Comparison of ENCODE assay signal across 20 cellular contexts in genomic region chr16:21685034-21685455, GRCh38. TPM values are rescaled to one million over a fixed set of nuclear protein-coding genes. Genes with fewer than 3 reads are reported as not detected.
DNase-seq lines count a peak whose midpoint lies in the region; ATAC-seq, FAIRE-seq and TF ChIP-seq lines count a peak whose summit lies in the region.
"Had no signal": no experiment of that assay in that cellular context is flagged by ENCODE, and none has a peak within 500 bp of the region (broad histone marks: within the 10 kb centered on the region; RNA-seq: fewer than 3 reads in every experiment).

No MANE protein-coding gene starts in this region.

- no peaks in the 10 kb centered on the region for H4K20me1 ChIP-seq in GM12878 (ENCODE audit: control insufficient read depth, insufficient read depth)

- H3K4me3 Mint-ChIP-seq in activated CD4-positive, alpha-beta T cell treated with anti-CD3 and anti-CD28 coated beads, Interleukin-2, amount 10 ng/mL, durations not matched to agents 7 days and 5 days = no peak overlapping the region
- no peak overlapping the region for H3K4me3 Mint-ChIP-seq in activated CD4-positive, alpha-beta memory T cell treated with anti-CD3 and anti-CD28 coated beads, Interleukin-2, amount 10 ng/mL, durations not matched to agents 7 days and 5 days
- H3K4me3 Mint-ChIP-seq: activated naive CD4-positive, alpha-beta T cell treated with anti-CD3 and anti-CD28 coated beads for 36 hours; nephron had no signal

- H3K27ac Mint-ChIP-seq in activated CD4-positive, alpha-beta T cell treated with anti-CD3 and anti-CD28 coated beads, Interleukin-2, amount 10 ng/mL, durations not matched to agents 7 days and 5 days = no peak overlapping the region
- H3K27ac Mint-ChIP-seq in activated CD4-positive, alpha-beta memory T cell treated with anti-CD3 and anti-CD28 coated beads, Interleukin-2, amount 10 ng/mL, durations not matched to agents 7 days and 5 days = no peak overlapping the region
- H3K27ac Mint-ChIP-seq: activated naive CD4-positive, alpha-beta T cell treated with anti-CD3 and anti-CD28 coated beads for 36 hours; nephron had no signal

- H3K4me3 ChIP-seq in GM12878 = no peak overlapping the region
- no peak overlapping the region for H3K4me3 ChIP-seq in liver (ENCODE audit: low read depth in 1 of 3, low read length in 3 of 3)
- H3K4me3 ChIP-seq in tibial artery = no peak overlapping the region
- H3K4me3 ChIP-seq: psoas muscle, smooth muscle cell had no signal

- H3K36me3 Mint-ChIP-seq in activated CD4-positive, alpha-beta T cell treated with anti-CD3 and anti-CD28 coated beads, Interleukin-2, amount 10 ng/mL, durations not matched to agents 7 days and 5 days (ENCODE audit: low read depth) = no peaks in the 10 kb centered on the region
- H3K36me3 Mint-ChIP-seq in activated CD4-positive, alpha-beta memory T cell treated with anti-CD3 and anti-CD28 coated beads, Interleukin-2, amount 10 ng/mL, durations not matched to agents 7 days and 5 days (ENCODE audit: low read depth) = no peaks in the 10 kb centered on the region

- peaks cover 6% of the 10 kb centered on the region for H3K27me3 Mint-ChIP-seq in activated CD4-positive, alpha-beta T cell treated with anti-CD3 and anti-CD28 coated beads, Interleukin-2, amount 10 ng/mL, durations not matched to agents 7 days and 5 days
- peaks cover 8% of the 10 kb centered on the region for H3K27me3 Mint-ChIP-seq in activated CD4-positive, alpha-beta memory T cell treated with anti-CD3 and anti-CD28 coated beads, Interleukin-2, amount 10 ng/mL, durations not matched to agents 7 days and 5 days

- SMC1A ChIA-PET in GM12878 (lab: Charles Lee; ENCODE audit: uncharacterized antibody, unreplicated experiment) = no interaction called here

- no peaks in the 10 kb centered on the region for H3K4me1 Mint-ChIP-seq in activated CD4-positive, alpha-beta T cell treated with anti-CD3 and anti-CD28 coated beads, Interleukin-2, amount 10 ng/mL, durations not matched to agents 7 days and 5 days
- H3K4me1 Mint-ChIP-seq in activated CD4-positive, alpha-beta memory T cell treated with anti-CD3 and anti-CD28 coated beads, Interleukin-2, amount 10 ng/mL, durations not matched to agents 7 days and 5 days = no peaks in the 10 kb centered on the region
- H3K4me1 Mint-ChIP-seq: nephron had no signal

- no peak for TF ChIP-seq CTCF in GM12878 (IDR thresholded peaks at IDR 0.05 in 2 of 3, conservative IDR thresholded peaks at IDR 0.05 in 1 of 3; ENCODE audit: control insufficient read depth in 2 of 3, extremely low read depth in 1 of 3, insufficient read depth in 1 of 3, low read depth in 3 of 3, low read length in 3 of 3)
- TF ChIP-seq CTCF in liver (IDR thresholded peaks at IDR 0.05; ENCODE audit: low read depth, low read length, missing input control) = no peak
- no peak for TF ChIP-seq CTCF in tibial artery (IDR thresholded peaks at IDR 0.05)

- H3K9ac ChIP-seq in GM12878 (ENCODE audit: control insufficient read depth, insufficient read depth, low read length) (no peak overlapping the region), liver (ENCODE audit: low read depth in 1 of 2, low read length in 2 of 2) (no peak overlapping the region)

- no peak for TF ChIP-seq POLR2A in GM12878 (IDR thresholded peaks at IDR 0.05; ENCODE audit: low read depth, low read length)

- TF ChIP-seq RAD21 in GM12878 (IDR thresholded peaks at IDR 0.05; ENCODE audit: insufficient read depth, low read depth, low read length) (no peak), liver (IDR thresholded peaks at IDR 0.05) (no peak)

- H3K9me3 ChIP-seq in GM12878 (replicated peaks; ENCODE audit: control insufficient read depth, insufficient read depth, low read length) = no peaks in the 10 kb centered on the region; the same call in 2 of the 3 replicates
- no peaks in the 10 kb centered on the region for H3K9me3 ChIP-seq in liver (ENCODE audit: control insufficient read depth in 4 of 4, low read length in 3 of 4)
- no peaks in the 10 kb centered on the region for H3K9me3 ChIP-seq in tibial artery
- H3K9me3 ChIP-seq: psoas muscle had no signal

- intact Hi-C loops in GM12878 (cut with micrococcal nuclease; ENCODE audit: unreplicated experiment) (no loop called here), tibial artery (cut with DNase I; ENCODE audit: low total_unique reads) (no loop called here)

- no peaks in the 10 kb centered on the region for H3K79me2 ChIP-seq in GM12878 (ENCODE audit: control insufficient read depth, insufficient read depth, low read length)

- CTCF ChIA-PET in GM12878 (lab: Yijun Ruan, JAX) = interaction anchor here (1.6 to 2.4 kb wide), 2 partner anchors 9 to 13 kb away, joined by 5 to 16 read pairs; no protein-coding TSS in a partner anchor
- CTCF ChIA-PET in activated CD4-positive, alpha-beta T cell treated with anti-CD3 and anti-CD28 coated beads, Interleukin-2, amount 10 ng/mL, durations not matched to agents 7 days and 5 days (lab: Charles Lee) = no interaction called here
- CTCF ChIA-PET in activated CD4-positive, alpha-beta memory T cell treated with anti-CD3 and anti-CD28 coated beads, Interleukin-2, amount 10 ng/mL, durations not matched to agents 7 days and 5 days (lab: Charles Lee) = interaction anchor here (0.6 to 1.0 kb wide), 3 partner anchors 8 to 399 kb away, joined by 3 to 4 read pairs (median 3); no protein-coding TSS in a partner anchor

- H3K36me3 ChIP-seq in GM12878 (ENCODE audit: control insufficient read depth in 2 of 2, insufficient read depth in 2 of 2, low read length in 1 of 2) = no peaks in the 10 kb centered on the region
- no peaks in the 10 kb centered on the region for H3K36me3 ChIP-seq in liver (ENCODE audit: control insufficient read depth in 4 of 4, insufficient read depth in 3 of 4, low read depth in 1 of 4, low read length in 3 of 4)
- H3K36me3 ChIP-seq in tibial artery = no peaks in the 10 kb centered on the region

- H3K27ac ChIP-seq in GM12878 (ENCODE audit: control insufficient read depth, insufficient read depth) (no peak overlapping the region), liver (ENCODE audit: low read depth in 1 of 2, low read length in 2 of 2) (no peak overlapping the region), tibial artery (no peak overlapping the region)
- H3K27ac ChIP-seq: psoas muscle had no signal

- no peak overlapping the region for H2AFZ ChIP-seq in GM12878 (ENCODE audit: control insufficient read depth, low read depth, low read length)

- no peak for ATAC-seq in GM12878
- ATAC-seq: activated CD4-positive, CD25-positive, alpha-beta regulatory T cell treated with anti-CD3 and anti-CD28 coated beads, Interleukin-2, amount 50 U/mL, for 24 hours; psoas muscle; stimulated activated naive CD8-positive, alpha-beta T cell treated with anti-CD3 and anti-CD28 coated beads, Interleukin-15, Interleukin-2, amounts not matched to agents 100 U/mL and 50 U/mL, for 24 hours had no signal

- H3K4me2 ChIP-seq in GM12878 (ENCODE audit: control insufficient read depth, insufficient read depth) = no peak overlapping the region
- H3K4me2 ChIP-seq: smooth muscle cell had no signal

- in situ Hi-C loops in Caki2 (cut with HindIII; ENCODE audit: low pct_unique_long_range_greater_than_20kb, low sequenced_read_pairs) (no loop called here), GM12878 (cut with MboI) (no loop called here)

- H3K27me3 ChIP-seq in GM12878 (replicated peaks in 1 of 2; ENCODE audit: control insufficient read depth in 2 of 2, insufficient read depth in 2 of 2, low read length in 1 of 2) = no peaks in the 10 kb centered on the region
- no peaks in the 10 kb centered on the region for H3K27me3 ChIP-seq in liver (ENCODE audit: control insufficient read depth in 4 of 4, insufficient read depth in 4 of 4, low read length in 3 of 4)
- peaks cover 0 to 2% of the 10 kb centered on the region in 2 donors for H3K27me3 ChIP-seq in tibial artery

- RAD21 ChIA-PET in GM12878 (lab: Charles Lee; ENCODE audit: unreplicated experiment) = interaction anchor here (2.2 kb wide), 1 partner anchor 28 kb away, joined by 7 read pairs; no protein-coding TSS in a partner anchor

- no peak for FAIRE-seq in HTR-8/SVneo (lab: Jason Lieb, UNC)
- no peak for FAIRE-seq in GM12878 (lab: Jason Lieb, UNC)

- DNase-seq in Caki2 (ENCODE audit: low read depth) = peak; percentile 4
- peak; percentile 25 for DNase-seq in HTR-8/SVneo (ENCODE audit: insufficient read length, low spot score)
- no peak for DNase-seq in GM12878 (ENCODE audit: low read depth, low spot score)
- no peak for DNase-seq in tibial artery
- DNase-seq in SKM-1 (lab: John Stamatoyannopoulos, UW; ENCODE audit: unreplicated experiment) = no peak
- no peak for DNase-seq in activated CD4-positive, alpha-beta T cell treated with anti-CD3 and anti-CD28 coated beads, Interleukin-2, amount 10 ng/mL, durations not matched to agents 7 days and 5 days
- no peak for DNase-seq in activated CD4-positive, alpha-beta memory T cell treated with anti-CD3 and anti-CD28 coated beads, Interleukin-2, amount 10 ng/mL, durations not matched to agents 7 days and 5 days
- DNase-seq: activated naive CD4-positive, alpha-beta T cell treated with anti-CD3 and anti-CD28 coated beads for 36 hours; activated T-cell treated with anti-CD3 and anti-CD28 coated beads, Interleukin-2, amount 50 U/mL, for 48 hours; cortex of kidney; GDM1; NCI-H524 treated with DMSO at 0.1 percent for 48 hours; psoas muscle; stimulated activated CD4-positive, alpha-beta T cell treated with anti-CD3 and anti-CD28 coated beads, Interleukin-4, amount 100 ng/mL, for 4 hours; stimulated activated naive CD8-positive, alpha-beta T cell treated with anti-CD3 and anti-CD28 coated beads, Interleukin-15, Interleukin-2, amounts not matched to agents 100 U/mL and 50 U/mL, for 24 hours had no signal

- 59% methylated on average over 14 of the region's 14 CpGs for WGBS in GM12878 (ENCODE audit: insufficient coverage, insufficient replicate concordance, low lambda C conversion rate, missing lambda C conversion rate)
- 57% methylated on average over 14 of the region's 14 CpGs for WGBS in liver

- no TSS peak for BruUV-seq in GM12878 (replicated peaks; lab: Mats Ljungman, UMichigan)

- no peaks in the 10 kb centered on the region for H3K9me3 Mint-ChIP-seq in activated CD4-positive, alpha-beta T cell treated with anti-CD3 and anti-CD28 coated beads, Interleukin-2, amount 10 ng/mL, durations not matched to agents 7 days and 5 days
- no peaks in the 10 kb centered on the region for H3K9me3 Mint-ChIP-seq in activated CD4-positive, alpha-beta memory T cell treated with anti-CD3 and anti-CD28 coated beads, Interleukin-2, amount 10 ng/mL, durations not matched to agents 7 days and 5 days
- H3K9me3 Mint-ChIP-seq: nephron had no signal

- TF ChIP-seq EP300 in GM12878 (IDR thresholded peaks at IDR 0.05; ENCODE audit: borderline replicate concordance in 1 of 2, control insufficient read depth in 1 of 2, low read depth in 2 of 2, low read length in 2 of 2) = no peak

- POLR2A ChIA-PET in GM12878 (lab: Charles Lee) = interaction anchor here (1.4 kb wide), 1 partner anchor 15 kb away, joined by 3 read pairs; no protein-coding TSS in a partner anchor
- POLR2A ChIA-PET in activated CD4-positive, alpha-beta T cell treated with anti-CD3 and anti-CD28 coated beads, Interleukin-2, amount 10 ng/mL, durations not matched to agents 7 days and 5 days (lab: Charles Lee) = no interaction called here
- POLR2A ChIA-PET in activated CD4-positive, alpha-beta memory T cell treated with anti-CD3 and anti-CD28 coated beads, Interleukin-2, amount 10 ng/mL, durations not matched to agents 7 days and 5 days (lab: Charles Lee) = no interaction called here

- H3K4me1 ChIP-seq in GM12878 (ENCODE audit: control insufficient read depth, insufficient read depth, low read length) = no peaks in the 10 kb centered on the region
- no peaks in the 10 kb centered on the region for H3K4me1 ChIP-seq in liver (ENCODE audit: control insufficient read depth in 4 of 4, insufficient read depth in 4 of 4, low read length in 3 of 4)
- H3K4me1 ChIP-seq in tibial artery = no peaks in the 10 kb centered on the region
- H3K4me1 ChIP-seq: psoas muscle had no signal

RNA-seq across cellular contexts. Expression of gene OTOA, which starts 21.3 kb away (rescaled TPM):
- total RNA-seq in Caki2 (2014; rRNA removed; shearing (Covaris generic); ENCODE audit: low replicate concordance) = not detected in 2 replicates
- 3.9 and 4.4 TPM in 2 replicates for total RNA-seq in GM12878 (2013; cell fraction: nucleolus; rRNA removed)
- total RNA-seq in GM12878 (2014; rRNA removed) (0.73 and 1.3 TPM in 2 replicates), GM12878 (2014; rRNA removed; fragmentation: Illumina TruSeq; extraction: Trizol) (0.72 and 0.78 TPM in 2 replicates), GM12878 (2021) (0.51 and 0.82 TPM in 2 replicates), liver (under 1 TPM; 0.05 to 0.17 TPM)
- not detected for polyA plus RNA-seq in GM12878 (2011; ENCODE audit: low read depth)
- polyA plus RNA-seq in GM12878 (2011; rRNA removed) (0.76 and 1.5 TPM in 2 replicates), GM12878 (2014; fragmentation: Illumina TruSeq; extraction: Trizol) (0.63 and 0.71 TPM in 2 replicates), GM12878 (2014; fragmentation: Nextera tagmentation; extraction: Ambion mirVana) (under 1 TPM; 0.42 to 0.60 TPM), GM12878 (2014; rRNA removed) (0.58 and 0.73 TPM in 2 replicates), GM12878 (2016; fragmentation: Nextera tagmentation; extraction: Ambion mirVana) (under 1 TPM; 0.33 to 0.34 TPM), liver (under 1 TPM; 0.10 TPM)
- polyA plus RNA-seq in GM12878 (2011; cell fraction: cytosol; rRNA removed) = 1.3 TPM in 2 replicates
- 1.6 and 1.8 TPM in 2 replicates for polyA plus RNA-seq in GM12878 (2011; cell fraction: nucleus; rRNA removed)
- 0.09 and 0.13 TPM in 2 replicates for polyA plus RNA-seq in GM12878 (2012)
- 0.95 and 1.0 TPM in 2 replicates for polyA minus RNA-seq in GM12878 (2011; rRNA and poly(A)+ RNA removed)
- polyA minus RNA-seq in GM12878 (2011; cell fraction: cytosol; rRNA and poly(A)+ RNA removed) = 0.40 TPM in 1 of 2 replicates, not detected in the other
- 0.67 and 0.73 TPM in 2 replicates for polyA minus RNA-seq in GM12878 (2011; cell fraction: nucleus; rRNA and poly(A)+ RNA removed)
- total RNA-seq in activated CD4-positive, alpha-beta T cell treated with anti-CD3 and anti-CD28 coated beads, Interleukin-2, amount 10 ng/mL, durations not matched to agents 7 days and 5 days = under 1 TPM in 1 of 2 experiments, not detected in 1; 0.17 TPM
- under 1 TPM; 0.15 to 0.18 TPM for total RNA-seq in activated CD4-positive, alpha-beta memory T cell treated with anti-CD3 and anti-CD28 coated beads, Interleukin-2, amount 10 ng/mL, durations not matched to agents 7 days and 5 days
- total RNA-seq: activated naive CD4-positive, alpha-beta T cell treated with anti-CD3 and anti-CD28 coated beads for 36 hours; lower leg skin; smooth muscle cell had no signal
- polyA plus RNA-seq: smooth muscle cell had no signal

RNA-seq across cellular contexts. Expression of gene IGSF6, which starts 32.6 kb away (rescaled TPM):
- not detected in 2 replicates for total RNA-seq in Caki2 (2014; rRNA removed; shearing (Covaris generic); ENCODE audit: low replicate concordance)
- 0.27 and 0.33 TPM in 2 replicates for total RNA-seq in GM12878 (2013; cell fraction: nucleolus; rRNA removed)
- total RNA-seq in GM12878 (2014; rRNA removed) (0.34 and 0.60 TPM in 2 replicates), GM12878 (2014; rRNA removed; fragmentation: Illumina TruSeq; extraction: Trizol) (1.2 TPM in 2 replicates), GM12878 (2021) (0.85 and 1.2 TPM in 2 replicates), liver (10 to 100 TPM in 1 of 2 donors, 1 to 10 TPM in 1; 5.2 to 27.3 TPM)
- 0.28 TPM for polyA plus RNA-seq in GM12878 (2011; ENCODE audit: low read depth)
- polyA plus RNA-seq in GM12878 (2011; rRNA removed) (0.52 and 0.91 TPM in 2 replicates), GM12878 (2014; fragmentation: Illumina TruSeq; extraction: Trizol) (0.98 and 1.4 TPM in 2 replicates), GM12878 (2014; fragmentation: Nextera tagmentation; extraction: Ambion mirVana) (under 1 TPM; 0.32 to 0.37 TPM), GM12878 (2014; rRNA removed) (0.20 and 0.60 TPM in 2 replicates), GM12878 (2016; fragmentation: Nextera tagmentation; extraction: Ambion mirVana) (1 to 10 TPM in 1 of 2 experiments, under 1 TPM in 1; 0.83 to 1.0 TPM), liver (1 to 10 TPM; 2.6 to 5.7 TPM)
- polyA plus RNA-seq in GM12878 (2011; cell fraction: cytosol; rRNA removed) = 0.19 and 0.23 TPM in 2 replicates
- polyA plus RNA-seq in GM12878 (2011; cell fraction: nucleus; rRNA removed) = 0.23 and 0.24 TPM in 2 replicates
- polyA plus RNA-seq in GM12878 (2012) = 0.14 and 0.27 TPM in 2 replicates
- 0.21 and 0.59 TPM in 2 replicates for polyA minus RNA-seq in GM12878 (2011; rRNA and poly(A)+ RNA removed)
- polyA minus RNA-seq in GM12878 (2011; cell fraction: cytosol; rRNA and poly(A)+ RNA removed) = 0.52 and 0.80 TPM in 2 replicates
- polyA minus RNA-seq in GM12878 (2011; cell fraction: nucleus; rRNA and poly(A)+ RNA removed) = 0.36 and 0.96 TPM in 2 replicates
- total RNA-seq in activated CD4-positive, alpha-beta T cell treated with anti-CD3 and anti-CD28 coated beads, Interleukin-2, amount 10 ng/mL, durations not matched to agents 7 days and 5 days = under 1 TPM; 0.15 to 0.25 TPM
- total RNA-seq in activated CD4-positive, alpha-beta memory T cell treated with anti-CD3 and anti-CD28 coated beads, Interleukin-2, amount 10 ng/mL, durations not matched to agents 7 days and 5 days = under 1 TPM; 0.15 TPM
- total RNA-seq: activated naive CD4-positive, alpha-beta T cell treated with anti-CD3 and anti-CD28 coated beads for 36 hours; smooth muscle cell had no signal

Comparison
In these comparisons a context has a peak if more than half of its experiments do, and no peak if none do; other contexts are left out.
1. DNase-seq: peak in Caki2 (single experiment) and HTR-8/SVneo (single experiment); none in GM12878 (single experiment), tibial artery (0 of 2), SKM-1 (single experiment), activated CD4-positive, alpha-beta T cell treated with anti-CD3 and anti-CD28 coated beads, Interleukin-2, amount 10 ng/mL, durations not matched to agents 7 days and 5 days (single experiment) and activated CD4-positive, alpha-beta memory T cell treated with anti-CD3 and anti-CD28 coated beads, Interleukin-2, amount 10 ng/mL, durations not matched to agents 7 days and 5 days (single experiment).